In genomic region chr16:69699915-69700314, GRCh38 we compare ENCODE assay signal across 12 cellular contexts. TPM values are rescaled to one million over a fixed set of nuclear protein-coding genes. Genes with fewer than 3 reads are reported as not detected.
A peak's percentile ranks its signal among the peaks of the same experiment; 100 is the strongest.
DNase-seq lines count a peak whose midpoint lies in the region; ATAC-seq, FAIRE-seq and TF ChIP-seq lines count a peak whose summit lies in the region.
"Had no signal": no experiment of that assay in that cellular context is flagged by ENCODE, and none has a peak within 500 bp of the region (broad histone marks: within the 10 kb centered on the region; RNA-seq: fewer than 3 reads in every experiment).

No MANE protein-coding gene starts in this region.

- no peak for TF ChIP-seq RAD21 in IMR-90 (IDR thresholded peaks at IDR 0.05; ENCODE audit: low read length)

- H2AK9ac ChIP-seq in IMR-90 (replicated peaks; ENCODE audit: low read depth, low read length, poor library complexity): no peak overlapping the region

- TF ChIP-seq POLR2A in IMR-90 (IDR thresholded peaks at IDR 0.05; ENCODE audit: low read depth, low read length) (no peak), GM12891 (IDR thresholded peaks at IDR 0.05; ENCODE audit: low read depth, low read length) (no peak)

- no peaks in the 10 kb centered on the region for H3K4me1 Mint-ChIP-seq in Calu3 (ENCODE audit: low read depth, unreplicated experiment)
- H3K4me1 Mint-ChIP-seq in central memory CD8-positive, alpha-beta T cell: peaks cover 6% of the 10 kb centered on the region
- H3K4me1 Mint-ChIP-seq: CD14-positive monocyte had no signal

- no peaks in the 10 kb centered on the region for H3K27me3 Mint-ChIP-seq in Calu3 (ENCODE audit: unreplicated experiment)
- no peaks in the 10 kb centered on the region for H3K27me3 Mint-ChIP-seq in central memory CD8-positive, alpha-beta T cell
- H3K27me3 Mint-ChIP-seq: CD8-positive, alpha-beta memory T cell had no signal

- H2AFZ ChIP-seq in IMR-90 (replicated peaks; ENCODE audit: low read length, poor library complexity): no peak overlapping the region
- H2AFZ ChIP-seq: GM23248 had no signal

- H2BK20ac ChIP-seq in IMR-90 (ENCODE audit: low read depth, low read length): no peak overlapping the region

- BruUV-seq in Calu3 (replicated peaks; lab: Mats Ljungman, UMichigan): no TSS peak
- BruUV-seq in IMR-90 (replicated peaks; lab: Mats Ljungman, UMichigan): no TSS peak

- H3K9ac ChIP-seq in IMR-90 (ENCODE audit: low read depth, low read length): no peak overlapping the region
- H3K9ac ChIP-seq: GM23248 had no signal

- FAIRE-seq in GM12891 (lab: Jason Lieb, UNC): no peak
- FAIRE-seq: GM18507, H54 had no signal

- CTCF ChIA-PET in Calu3 (lab: Charles Lee): interaction anchor here (0.8 kb wide), 1 partner anchor 55 kb away, joined by 8 read pairs; the partner anchor contains the start of gene NOB1
- CTCF ChIA-PET in IMR-90 (lab: Yijun Ruan, JAX): interaction anchor here (1.1 kb wide), 2 partner anchors 9 to 27 kb away, joined by 3 read pairs; no protein-coding TSS in a partner anchor

- no peaks in the 10 kb centered on the region for H3K9me3 ChIP-seq in IMR-90 (ENCODE audit: control insufficient read depth, insufficient read depth, low read length)

- H2BK120ac ChIP-seq in IMR-90 (ENCODE audit: low read depth, low read length): no peak overlapping the region

- DNase-seq in Calu3 (no peak), IMR-90 (no peak), epidermal melanocyte (ENCODE audit: insufficient read length, low spot score) (no peak), GM12891 (ENCODE audit: insufficient read length, low spot score) (no peak), A172 (ENCODE audit: low spot score) (no peak)
- no peak for DNase-seq in central memory CD8-positive, alpha-beta T cell (ENCODE audit: low spot score in 2 of 2)
- DNase-seq: CD8-positive, alpha-beta memory T cell; DMS 273 treated with DMSO at 0.1 percent for 48 hours; GM23248 had no signal

- peak overlapping the region; percentile 15 for H3K27ac Mint-ChIP-seq in Calu3 (ENCODE audit: unreplicated experiment)
- H3K27ac Mint-ChIP-seq in central memory CD8-positive, alpha-beta T cell (ENCODE audit: low read depth): peak overlapping the region; percentile 48
- H3K27ac Mint-ChIP-seq: CD14-positive monocyte had no signal

- H3K79me1 ChIP-seq in IMR-90 (ENCODE audit: low read depth in 1 of 2, low read length in 2 of 2): peaks cover 33 to 41% of the 10 kb centered on the region in 2 experiments

- dilution Hi-C loops in IMR-90 (cut with HindIII; ENCODE audit: low sequenced_read_pairs, unreplicated experiment): no loop called here

- peak overlapping the region; percentile 11 for H2BK5ac ChIP-seq in IMR-90 (ENCODE audit: low read depth, low read length, poor library complexity, severe bottlenecking)

- no peak overlapping the region for H3K18ac ChIP-seq in IMR-90 (ENCODE audit: low read depth, low read length)

- no peak overlapping the region for H3K4me3 Mint-ChIP-seq in Calu3 (ENCODE audit: low read depth, unreplicated experiment)
- H3K4me3 Mint-ChIP-seq in central memory CD8-positive, alpha-beta T cell: no peak overlapping the region
- H3K4me3 Mint-ChIP-seq: CD14-positive monocyte; CD8-positive, alpha-beta memory T cell had no signal

- no peak overlapping the region; a peak in 1 of 4 replicates for H4K8ac ChIP-seq in IMR-90 (ENCODE audit: low read depth in 2 of 2, low read length in 2 of 2)

- no peaks in the 10 kb centered on the region for H3K9me3 Mint-ChIP-seq in Calu3 (ENCODE audit: low read depth, unreplicated experiment)
- H3K9me3 Mint-ChIP-seq in central memory CD8-positive, alpha-beta T cell: no peaks in the 10 kb centered on the region
- H3K9me3 Mint-ChIP-seq: CD14-positive monocyte; CD8-positive, alpha-beta memory T cell had no signal

- intact Hi-C loops in Calu3 (cut with micrococcal nuclease; ENCODE audit: unreplicated experiment) (no loop called here), IMR-90 (cut with micrococcal nuclease) (loop anchor here (10.0 kb wide), 1 partner anchor 115 kb away; no protein-coding TSS in a partner anchor)

- H3K56ac ChIP-seq in IMR-90 (ENCODE audit: extremely low read depth, insufficient read depth, low read length): no peak overlapping the region

- no peak overlapping the region for H3K14ac ChIP-seq in IMR-90 (replicated peaks; ENCODE audit: low read depth, low read length)

- TF ChIP-seq CTCF in Calu3 (IDR thresholded peaks at IDR 0.05; ENCODE audit: unreplicated experiment): no peak
- TF ChIP-seq CTCF in IMR-90 (conservative IDR thresholded peaks at IDR 0.05; ENCODE audit: low read depth, low read length): no peak

- peaks cover 2% of the 10 kb centered on the region for H3K4me1 ChIP-seq in IMR-90 (ENCODE audit: control insufficient read depth, insufficient read depth, low read length)

- H4K5ac ChIP-seq in IMR-90 (ENCODE audit: low read depth, low read length): no peak overlapping the region

- no peak overlapping the region for H2BK15ac ChIP-seq in IMR-90 (ENCODE audit: low read depth, low read length)

- in situ Hi-C loops in IMR-90 (cut with MboI; ENCODE audit: low sequenced_read_pairs): no loop called here

- peaks cover 18% of the 10 kb centered on the region for H3K36me3 ChIP-seq in IMR-90 (ENCODE audit: control insufficient read depth, insufficient read depth, low read length)

- no peak overlapping the region for H3K4ac ChIP-seq in IMR-90 (ENCODE audit: low read depth, low read length)

- peaks cover 39% of the 10 kb centered on the region for H3K36me3 Mint-ChIP-seq in Calu3 (ENCODE audit: insufficient read depth, unreplicated experiment)
- H3K36me3 Mint-ChIP-seq in central memory CD8-positive, alpha-beta T cell (ENCODE audit: insufficient read depth): peaks cover 21% of the 10 kb centered on the region

- POLR2A ChIA-PET in IMR-90 (lab: Charles Lee; ENCODE audit: unreplicated experiment): no interaction called here

- no peak overlapping the region for H2AK5ac ChIP-seq in IMR-90 (ENCODE audit: low read depth, low read length)

- H3K23ac ChIP-seq in IMR-90 (ENCODE audit: low read depth, low read length): no peak overlapping the region

- no peak overlapping the region for H3K4me2 ChIP-seq in IMR-90 (ENCODE audit: low read depth, low read length)

- no CpG with 5 or more reads among the region's 1 CpG for WGBS in IMR-90 (ENCODE audit: extremely low coverage in 2 of 2, insufficient read length in 1 of 2), 2 experiments

- H3K4me3 ChIP-seq in IMR-90 (ENCODE audit: insufficient read depth, low read depth, low read length): no peak overlapping the region
- H3K4me3 ChIP-seq: GM23248 had no signal

- ATAC-seq in IMR-90 (ENCODE audit: low read depth): no peak
- ATAC-seq in central memory CD8-positive, alpha-beta T cell (replicated peaks; ENCODE audit: extremely low read depth, poor library complexity, severe bottlenecking): no peak

- H4K91ac ChIP-seq in IMR-90 (ENCODE audit: insufficient read depth, low read depth, low read length): no peak overlapping the region

- H4K20me1 ChIP-seq in IMR-90 (ENCODE audit: insufficient read depth, low read length): peaks cover 4% of the 10 kb centered on the region; the same call in 1 of the 2 replicates

- peaks cover 5% of the 10 kb centered on the region; the same call in 1 of the 2 replicates for H3K9me1 ChIP-seq in IMR-90 (ENCODE audit: insufficient read depth, low read length)

- H3K27ac ChIP-seq in IMR-90 (ENCODE audit: insufficient read depth, low read length): no peak overlapping the region
- H3K27ac ChIP-seq: GM23248 had no signal

- H3K27me3 ChIP-seq in IMR-90 (ENCODE audit: control insufficient read depth, insufficient read depth, low read length): no peaks in the 10 kb centered on the region

TF ChIP-seq in IMR-90, 13 proteins besides CTCF, POLR2A, EP300 and RAD21:
- TF ChIP-seq MAFK (IDR thresholded peaks at IDR 0.05; ENCODE audit: low read depth, low read length) (no peak), RCOR1 (IDR thresholded peaks at IDR 0.05; ENCODE audit: insufficient replicate concordance, low read length) (no peak), CHD1 (IDR thresholded peaks at IDR 0.05; ENCODE audit: low read depth, low read length) (no peak), FOS (IDR thresholded peaks at IDR 0.05; ENCODE audit: low read depth, low read length) (no peak), RFX5 (IDR thresholded peaks at IDR 0.05; ENCODE audit: low read depth, low read length) (no peak), BHLHE40 (IDR thresholded peaks at IDR 0.05; ENCODE audit: low read depth, low read length) (no peak), NFE2L2 (IDR thresholded peaks at IDR 0.05; ENCODE audit: low read depth, low read length) (no peak), CEBPB (IDR thresholded peaks at IDR 0.05; ENCODE audit: low read depth, low read length) (no peak)

TF ChIP-seq in GM12891, 5 proteins besides CTCF, POLR2A, EP300 and RAD21:
- TF ChIP-seq TAF1 (IDR thresholded peaks at IDR 0.05; ENCODE audit: low read depth, low read length): no peak
TF ChIP-seq in GM12891: peak in this region for 0.

RNA-seq across cellular contexts. Expression of gene NQO1, which starts 26.4 kb away (rescaled TPM):
- 365 and 415 TPM in 2 replicates for total RNA-seq in Calu3 (2022)
- total RNA-seq in IMR-90 (2012; rRNA removed): 404 and 426 TPM in 2 replicates
- 266 and 304 TPM in 2 replicates for polyA plus RNA-seq in IMR-90 (2012; rRNA removed)
- 178 and 231 TPM in 2 replicates for polyA plus RNA-seq in IMR-90 (2012; cell fraction: cytosol; rRNA removed)
- polyA plus RNA-seq in IMR-90 (2012; cell fraction: nucleus; rRNA removed; ENCODE audit: low replicate concordance): 57.1 and 94.2 TPM in 2 replicates
- polyA plus RNA-seq in GM12891 (2012; ENCODE audit: low read depth, missing spikeins): 31.9 TPM
- 350 and 386 TPM in 2 replicates for total RNA-seq in A172 (2014; rRNA removed; shearing (Covaris generic))

RNA-seq across cellular contexts. Expression of gene NOB1, which starts 54.8 kb away (rescaled TPM):
- 82.4 and 88.2 TPM in 2 replicates for total RNA-seq in Calu3 (2022)
- total RNA-seq in IMR-90 (2012; rRNA removed): 36.4 and 47.0 TPM in 2 replicates
- polyA plus RNA-seq in IMR-90 (2012; rRNA removed): 58.1 and 63.2 TPM in 2 replicates
- polyA plus RNA-seq in IMR-90 (2012; cell fraction: cytosol; rRNA removed): 57.9 and 67.8 TPM in 2 replicates
- 25.7 and 35.4 TPM in 2 replicates for polyA plus RNA-seq in IMR-90 (2012; cell fraction: nucleus; rRNA removed; ENCODE audit: low replicate concordance)
- 107 TPM for polyA plus RNA-seq in GM12891 (2012; ENCODE audit: low read depth, missing spikeins)
- total RNA-seq in A172 (2014; rRNA removed; shearing (Covaris generic)): 21.0 and 32.2 TPM in 2 replicates
